In the genomic region with DNA sequence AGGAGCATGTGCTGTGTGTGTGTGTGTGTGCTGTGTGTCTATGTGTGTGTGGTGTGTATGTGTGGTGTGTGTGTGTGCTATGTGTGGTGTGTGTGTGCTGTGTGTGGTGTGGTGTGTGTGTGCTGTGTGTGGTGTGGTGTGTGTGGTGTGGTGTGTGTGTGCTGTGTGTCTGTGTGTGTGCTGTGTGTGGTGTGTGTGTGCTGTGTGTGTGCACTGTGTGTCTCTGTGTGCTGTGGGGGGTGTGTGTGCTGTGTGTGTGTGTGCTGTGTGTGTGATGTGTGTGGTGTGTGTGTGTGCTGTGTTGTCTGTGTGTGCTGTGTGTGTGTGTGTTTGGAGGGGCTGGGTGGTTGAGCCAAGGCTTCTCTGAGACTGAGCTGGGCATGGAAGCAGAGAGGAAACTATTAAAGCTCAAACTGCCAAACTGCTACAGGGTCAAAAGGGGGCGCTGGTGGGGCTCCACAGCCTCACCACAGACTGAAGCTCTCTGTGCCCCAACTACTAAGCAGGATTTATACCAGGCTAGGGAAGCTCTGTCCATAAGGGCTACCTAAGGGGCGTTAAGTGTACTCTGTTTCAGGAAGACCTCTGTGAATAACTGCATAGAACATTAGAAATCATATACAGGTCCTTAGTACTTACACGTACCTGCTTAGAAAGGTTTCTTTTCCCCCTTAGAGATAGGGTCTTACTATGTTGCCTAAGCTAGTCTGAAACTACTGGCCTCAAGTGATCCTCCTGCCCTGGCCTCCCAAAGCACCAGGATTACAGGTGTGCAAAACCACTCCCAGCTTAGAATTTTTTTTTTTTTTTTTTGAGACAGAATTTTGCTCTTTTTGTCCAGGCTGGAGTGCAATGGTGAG, we compare ENCODE assay signal across 9 cellular contexts. TPM values are rescaled to one million over a fixed set of nuclear protein-coding genes. Genes with fewer than 3 reads are reported as not detected.
A peak's percentile ranks its signal among the peaks of the same experiment; 100 is the strongest.
DNase-seq lines count a peak whose midpoint lies in the region; ATAC-seq and TF ChIP-seq lines count a peak whose summit lies in the region.
"Had no signal": no experiment of that assay in that cellular context is flagged by ENCODE, and none has a peak within 500 bp of the region (broad histone marks: within the 10 kb centered on the region; RNA-seq: fewer than 3 reads in every experiment).

No MANE protein-coding gene starts in this region.

- no peak overlapping the region for H3K4me3 ChIP-seq in colonic mucosa

- H3K4me1 ChIP-seq in colonic mucosa, result no peaks in the 10 kb centered on the region

- no peaks in the 10 kb centered on the region for H3K9me3 ChIP-seq in colonic mucosa

- H3K9ac ChIP-seq in colonic mucosa (ENCODE audit: low read depth in 2 of 2, low read length in 2 of 2), result no peak overlapping the region

- H3K27ac Mint-ChIP-seq in memory B cell, result peak overlapping the region; percentile 70
- peak overlapping the region; percentile 7 for H3K27ac Mint-ChIP-seq in stimulated activated naive B cell treated with anti-CD40 and anti-IgM and Interleukin-4, amounts not matched to agents 10 μg/mL and 1 μg/mL and 100 μg/mL, for 72 hours

- intact Hi-C loops in colonic mucosa (cut with DNase I), result loop anchor here (10.0 kb wide), 1 partner anchor 93 kb away; no protein-coding TSS in a partner anchor

- DNase-seq in NCI-H146 (lab: John Stamatoyannopoulos, UW), result peak; percentile 33
- no peak for DNase-seq in NCI-H146 treated with DMSO at 0.1 percent for 48 hours (lab: John Stamatoyannopoulos, UW; ENCODE audit: unreplicated experiment)
- DNase-seq in NCI-H226, result peak; percentile 9
- DNase-seq in activated CD4-positive, alpha-beta T cell treated with anti-CD3 and anti-CD28 coated beads for 48 hours, result peak; percentile 69
- DNase-seq in colonic mucosa, result no peak
- peak; percentile 26 to 39 for DNase-seq in memory B cell (ENCODE audit: low spot score in 2 of 2)
- peak; percentile 10 for DNase-seq in stimulated activated naive B cell treated with anti-CD40 and anti-IgM and Interleukin-4, amounts not matched to agents 10 μg/mL and 1 μg/mL and 100 μg/mL, for 72 hours
- DNase-seq in DMS153 (lab: John Stamatoyannopoulos, UW), result no peak

- H3K27me3 ChIP-seq in colonic mucosa, result no peaks in the 10 kb centered on the region

- no peak overlapping the region for H3K27ac ChIP-seq in colonic mucosa

- no peaks in the 10 kb centered on the region for H3K9me3 Mint-ChIP-seq in memory B cell
- no peaks in the 10 kb centered on the region for H3K9me3 Mint-ChIP-seq in stimulated activated naive B cell treated with anti-CD40 and anti-IgM and Interleukin-4, amounts not matched to agents 10 μg/mL and 1 μg/mL and 100 μg/mL, for 72 hours

- no peaks in the 10 kb centered on the region for H3K36me3 ChIP-seq in colonic mucosa

- peaks cover 25% of the 10 kb centered on the region for H3K36me3 Mint-ChIP-seq in memory B cell
- peaks cover 38 to 44% of the 10 kb centered on the region in 2 donors for H3K36me3 Mint-ChIP-seq in stimulated activated naive B cell treated with anti-CD40 and anti-IgM and Interleukin-4, amounts not matched to agents 10 μg/mL and 1 μg/mL and 100 μg/mL, for 72 hours

- H3K4me1 Mint-ChIP-seq in memory B cell, result peaks cover 6% of the 10 kb centered on the region
- H3K4me1 Mint-ChIP-seq in stimulated activated naive B cell treated with anti-CD40 and anti-IgM and Interleukin-4, amounts not matched to agents 10 μg/mL and 1 μg/mL and 100 μg/mL, for 72 hours, result peaks cover 5 to 7% of the 10 kb centered on the region in 2 donors

- peak; percentile 77 for ATAC-seq in memory B cell (ENCODE audit: low read depth)
- peak; percentile 88 to 90 for ATAC-seq in stimulated activated naive B cell treated with anti-CD40 and anti-IgM and Interleukin-4, amounts not matched to agents 10 μg/mL and 1 μg/mL and 100 μg/mL, for 72 hours (replicated peaks)

- TF ChIP-seq CTCF in colonic mucosa (IDR thresholded peaks at IDR 0.05), result peak; percentile 43

- no peak overlapping the region for H3K4me3 Mint-ChIP-seq in memory B cell
- no peak overlapping the region for H3K4me3 Mint-ChIP-seq in stimulated activated naive B cell treated with anti-CD40 and anti-IgM and Interleukin-4, amounts not matched to agents 10 μg/mL and 1 μg/mL and 100 μg/mL, for 72 hours

- H3K27me3 Mint-ChIP-seq in memory B cell, result no peaks in the 10 kb centered on the region
- H3K27me3 Mint-ChIP-seq in stimulated activated naive B cell treated with anti-CD40 and anti-IgM and Interleukin-4, amounts not matched to agents 10 μg/mL and 1 μg/mL and 100 μg/mL, for 72 hours, result no peaks in the 10 kb centered on the region

RNA-seq across cellular contexts. Expression of a gene that starts 27.8 kb away (rescaled TPM):
- 10 to 100 TPM; 20.6 to 23.0 TPM for total RNA-seq in colonic mucosa

RNA-seq across cellular contexts. Expression of a gene that starts 36.9 kb away (rescaled TPM):
- total RNA-seq in colonic mucosa, result not detected
- total RNA-seq: lower leg skin had no signal

RNA-seq across cellular contexts. Expression of a gene that starts 41.2 kb away (rescaled TPM):
- total RNA-seq in colonic mucosa, result under 1 TPM in 1 of 2 donors, not detected in 1; 0.07 TPM
- total RNA-seq: lower leg skin had no signal

RNA-seq across cellular contexts. Expression of a gene that starts 54.1 kb away (rescaled TPM):
- 10 to 100 TPM; 29.3 to 38.4 TPM for total RNA-seq in colonic mucosa

Comparison
In these comparisons a context has a peak if more than half of its experiments do, and no peak if none do; other contexts are left out.
1. DNase-seq: peak in NCI-H146 (single experiment), NCI-H226 (single experiment), activated CD4-positive, alpha-beta T cell treated with anti-CD3 and anti-CD28 coated beads for 48 hours (single experiment), memory B cell (2 of 2) and stimulated activated naive B cell treated with anti-CD40 and anti-IgM and Interleukin-4, amounts not matched to agents 10 μg/mL and 1 μg/mL and 100 μg/mL, for 72 hours (single experiment); none in NCI-H146 treated with DMSO at 0.1 percent for 48 hours (single experiment), colonic mucosa (single experiment) and DMS153 (single experiment).